1 cellular context compared by ENCODE assay signal in genomic region chr17:47698749-47699535, GRCh38.
A peak's percentile ranks its signal among the peaks of the same experiment; 100 is the strongest.
TF ChIP-seq lines count a peak whose summit lies in the region.

No MANE protein-coding gene starts in this region.

TF ChIP-seq in HepG2, 621 proteins besides CTCF, POLR2A, EP300 and RAD21 (continued from another document):
- no peak for TF ChIP-seq MLXIP (CRISPR knock-in tag; IDR thresholded peaks at IDR 0.05; ENCODE audit: borderline replicate concordance)
- no peak for TF ChIP-seq HMG20A (CRISPR knock-in tag; IDR thresholded peaks at IDR 0.05; ENCODE audit: borderline replicate concordance)
- TF ChIP-seq CBX1 (IDR thresholded peaks at IDR 0.05; ENCODE audit: low read depth): no peak
- no peak for TF ChIP-seq PHF21A (CRISPR knock-in tag; IDR thresholded peaks at IDR 0.05)
- TF ChIP-seq ZNF260 (CRISPR knock-in tag; IDR thresholded peaks at IDR 0.05; ENCODE audit: borderline replicate concordance, low read depth): no peak
- no peak for TF ChIP-seq HOXA7 (CRISPR knock-in tag; IDR thresholded peaks at IDR 0.05)
- TF ChIP-seq THAP9 (CRISPR knock-in tag; IDR thresholded peaks at IDR 0.05; ENCODE audit: borderline replicate concordance): peak; percentile 28; the same call in 1 of the 2 replicates
- no peak for TF ChIP-seq HNRNPUL1 (IDR thresholded peaks at IDR 0.05; ENCODE audit: low read depth, low read length)
- no peak for TF ChIP-seq MED8 (CRISPR knock-in tag; IDR thresholded peaks at IDR 0.05; ENCODE audit: insufficient replicate concordance)
- no peak for TF ChIP-seq ZNF496 (CRISPR knock-in tag; IDR thresholded peaks at IDR 0.05; ENCODE audit: insufficient replicate concordance)
- TF ChIP-seq RAD51 (IDR thresholded peaks at IDR 0.05; ENCODE audit: borderline replicate concordance): no peak
- peak; percentile 27 for TF ChIP-seq AGO2 (optimal IDR thresholded peaks at IDR 0.05; ENCODE audit: low read depth, low read length)
- TF ChIP-seq TFAP4 (IDR thresholded peaks at IDR 0.05; ENCODE audit: borderline replicate concordance, low read depth): no peak
- TF ChIP-seq SMAD1 (CRISPR knock-in tag; IDR thresholded peaks at IDR 0.05; ENCODE audit: borderline replicate concordance, low read depth): 0 out of 2 replicates have a peak, but pooled peaks have one; percentile 6
- TF ChIP-seq MAZ (IDR thresholded peaks at IDR 0.05; ENCODE audit: borderline replicate concordance, low read depth, low read length): peak; percentile 57; the same call in 1 of the 2 replicates
- TF ChIP-seq MAZ (CRISPR knock-in tag; IDR thresholded peaks at IDR 0.05; ENCODE audit: low read depth): no peak
- no peak for TF ChIP-seq NFATC3 (CRISPR knock-in tag; IDR thresholded peaks at IDR 0.05)
- TF ChIP-seq STAG1 (CRISPR knock-in tag; IDR thresholded peaks at IDR 0.05): peak; percentile 46
- no peak for TF ChIP-seq DR1 (CRISPR knock-in tag; IDR thresholded peaks at IDR 0.05)
- TF ChIP-seq ZSCAN29 (CRISPR knock-in tag; conservative IDR thresholded peaks at IDR 0.05): no peak
- TF ChIP-seq BHLHE40 (IDR thresholded peaks at IDR 0.05; ENCODE audit: low read length): 0 out of 2 replicates have a peak, but pooled peaks have one; percentile 5
- TF ChIP-seq ZMYM4 (CRISPR knock-in tag; IDR thresholded peaks at IDR 0.05): no peak
TF ChIP-seq in HepG2: peak in this region for 7.
